In genomic region chr6:125380474-125380873, GRCh38 we compare ENCODE assay signal across 28 cellular contexts.
"Had no signal": no experiment of that assay in that cellular context is flagged by ENCODE, and none has a peak within 500 bp of the region (broad histone marks: within the 10 kb centered on the region; RNA-seq: fewer than 3 reads in every experiment).

No MANE protein-coding gene starts in this region.

- H3K27ac ChIP-seq: neural progenitor cell, ovary, parathyroid adenoma, psoas muscle, skin epidermis, spleen, suprapubic skin, testis, tibial artery, transverse colon, upper lobe of right lung, uterus had no signal

- H3K9ac ChIP-seq: neural progenitor cell, parathyroid adenoma had no signal

- H3K79me2 ChIP-seq: parathyroid adenoma had no signal

- H3K4me1 ChIP-seq: parathyroid adenoma, psoas muscle, spleen, suprapubic skin, testis, transverse colon, upper lobe of right lung, uterus had no signal

- DNase-seq: natural killer cell; occipital lobe; ovary; posterior cingulate gyrus; psoas muscle; right cardiac atrium; spleen; stimulated activated CD4-positive, alpha-beta T cell treated with anti-CD3 and anti-CD28 coated beads, Interleukin-12 subunit alpha, Interleukin-12 subunit beta, amount 100 ng/mL, for 4 hours; stimulated activated CD4-positive, alpha-beta T cell treated with anti-CD3 and anti-CD28 coated beads, Interleukin-1b, Interleukin-23, amount 100 ng/mL, for 48 hours; stimulated activated CD4-positive, alpha-beta T cell treated with anti-CD3 and anti-CD28 coated beads, Interleukin-4, amount 100 ng/mL, for 1 hour; stimulated activated CD4-positive, alpha-beta T cell treated with anti-CD3 and anti-CD28 coated beads, Interleukin-4, amount 100 ng/mL, for 4 hours; stimulated activated CD8-positive, alpha-beta memory T cell treated with anti-CD3 and anti-CD28 coated beads, Interleukin-4, amount 100 ng/mL, for 48 hours; stimulated activated naive CD4-positive, alpha-beta T cell; stimulated activated naive CD8-positive, alpha-beta T cell treated with anti-CD3 and anti-CD28 coated beads, Interleukin-15, amount 100 ng/mL, for 72 hours; stimulated activated naive CD8-positive, alpha-beta T cell treated with anti-CD3 and anti-CD28 coated beads, Interleukin-15, Interleukin-2, amounts not matched to agents 100 U/mL and 50 U/mL, for 24 hours; substantia nigra; testis; tibial artery; transverse colon; upper lobe of right lung; uterus had no signal

- ATAC-seq: natural killer cell; psoas muscle; right cardiac atrium; sciatic nerve; stimulated activated memory B cell treated with anti-CD40 and anti-IgM and Interleukin-4, amounts not matched to agents 10 μg/mL and 1 μg/mL and 100 μg/mL, for 72 hours; stimulated activated naive CD8-positive, alpha-beta T cell treated with anti-CD3 and anti-CD28 coated beads, Interleukin-15, amount 100 ng/mL, for 72 hours; stimulated activated naive CD8-positive, alpha-beta T cell treated with anti-CD3 and anti-CD28 coated beads, Interleukin-15, Interleukin-2, amounts not matched to agents 100 U/mL and 50 U/mL, for 24 hours; upper lobe of right lung had no signal

- H3K9me3 ChIP-seq: ovary, psoas muscle, spleen, suprapubic skin, testis, tibial artery, transverse colon, upper lobe of right lung, uterus had no signal

- H3K4me2 ChIP-seq: neural progenitor cell, smooth muscle cell had no signal

- H3K27me3 ChIP-seq: neural progenitor cell, ovary, spleen, suprapubic skin, testis, tibial artery, transverse colon, upper lobe of right lung, uterus had no signal

- H3K36me3 ChIP-seq: neural progenitor cell, ovary, spleen, suprapubic skin, tibial artery, transverse colon, upper lobe of right lung, uterus had no signal

- H2AFZ ChIP-seq: neural progenitor cell, parathyroid adenoma had no signal

- H3K4me3 ChIP-seq: neural progenitor cell, ovary, psoas muscle, skin epidermis, smooth muscle cell, spleen, suprapubic skin, testis, tibial artery, transverse colon, upper lobe of right lung, uterus had no signal
